ENCODE assay signal across 13 cellular contexts in genomic region chr6:170464524-170464979, GRCh38.
DNase-seq lines count a peak whose midpoint lies in the region; ATAC-seq, FAIRE-seq and TF ChIP-seq lines count a peak whose summit lies in the region.
"Had no signal": no experiment of that assay in that cellular context is flagged by ENCODE, and none has a peak within 500 bp of the region (broad histone marks: within the 10 kb centered on the region; RNA-seq: fewer than 3 reads in every experiment).

No MANE protein-coding gene starts in this region.

- H3K27ac Mint-ChIP-seq in stimulated activated memory B cell treated with anti-CD40 and anti-IgM and Interleukin-4, amounts not matched to agents 10 μg/mL and 1 μg/mL and 100 μg/mL, for 72 hours, result no peak overlapping the region

- peak; percentile 20 for FAIRE-seq in GM12891 (lab: Jason Lieb, UNC)

- H3K4me3 Mint-ChIP-seq in stimulated activated memory B cell treated with anti-CD40 and anti-IgM and Interleukin-4, amounts not matched to agents 10 μg/mL and 1 μg/mL and 100 μg/mL, for 72 hours, result no peak overlapping the region

- DNase-seq in GM12891 (ENCODE audit: insufficient read length, low spot score) (no peak), sciatic nerve (ENCODE audit: low spot score) (peak; percentile 30), GM19238 (ENCODE audit: insufficient read length, low spot score) (no peak), iPS-NIHi11 (ENCODE audit: low spot score) (no peak)
- peak; percentile 49 for DNase-seq in activated gamma-delta T cell treated with anti-CD3 and anti-CD28 coated beads, Interleukin-2, amount 50 U/mL, for 16 hours (ENCODE audit: low read depth)
- DNase-seq: activated CD4-positive, CD25-positive, alpha-beta regulatory T cell treated with anti-CD3 and anti-CD28 coated beads, Interleukin-2, amount 50 U/mL, for 72 hours; AML-193; cerebellar nuclear complex; hypothalamus; left colon; NCI-H446 treated with DMSO at 0.1 percent for 48 hours had no signal

- H3K9me3 Mint-ChIP-seq in stimulated activated memory B cell treated with anti-CD40 and anti-IgM and Interleukin-4, amounts not matched to agents 10 μg/mL and 1 μg/mL and 100 μg/mL, for 72 hours, result peaks cover 3% of the 10 kb centered on the region

- H3K27me3 Mint-ChIP-seq in stimulated activated memory B cell treated with anti-CD40 and anti-IgM and Interleukin-4, amounts not matched to agents 10 μg/mL and 1 μg/mL and 100 μg/mL, for 72 hours, result peaks cover 42% of the 10 kb centered on the region

- H3K4me1 Mint-ChIP-seq in stimulated activated memory B cell treated with anti-CD40 and anti-IgM and Interleukin-4, amounts not matched to agents 10 μg/mL and 1 μg/mL and 100 μg/mL, for 72 hours, result peaks cover 8% of the 10 kb centered on the region

- no peak for TF ChIP-seq POLR2A in GM12891 (IDR thresholded peaks at IDR 0.05; ENCODE audit: low read depth, low read length)

- intact Hi-C loops in sciatic nerve (cut with DNase I), result no loop called here

- no peaks in the 10 kb centered on the region for H3K36me3 Mint-ChIP-seq in stimulated activated memory B cell treated with anti-CD40 and anti-IgM and Interleukin-4, amounts not matched to agents 10 μg/mL and 1 μg/mL and 100 μg/mL, for 72 hours

- ATAC-seq in GM19351 (IDR thresholded peaks at IDR 0.05; ENCODE audit: unreplicated experiment) (peak; percentile 74), sciatic nerve (no peak)
- no peak for ATAC-seq in stimulated activated memory B cell treated with anti-CD40 and anti-IgM and Interleukin-4, amounts not matched to agents 10 μg/mL and 1 μg/mL and 100 μg/mL, for 72 hours
- ATAC-seq: left colon had no signal

TF ChIP-seq in GM12891, 5 proteins besides CTCF, POLR2A, EP300 and RAD21:
- TF ChIP-seq TAF1 (IDR thresholded peaks at IDR 0.05; ENCODE audit: low read depth, low read length) (no peak), POU2F2 (IDR thresholded peaks at IDR 0.05; ENCODE audit: low read depth, low read length) (no peak), SPI1 (IDR thresholded peaks at IDR 0.05; ENCODE audit: low read depth, low read length) (no peak), POLR2AphosphoS5 (IDR thresholded peaks at IDR 0.05; ENCODE audit: low read depth, low read length) (no peak), PAX5 (IDR thresholded peaks at IDR 0.05; ENCODE audit: insufficient read depth, low read length, severe bottlenecking) (no peak)
TF ChIP-seq in GM12891: peak in this region for 0.

Comparison
In these comparisons a context has a peak if more than half of its experiments do, and no peak if none do; other contexts are left out.
1. DNase-seq: peak in activated gamma-delta T cell treated with anti-CD3 and anti-CD28 coated beads, Interleukin-2, amount 50 U/mL, for 16 hours (single experiment) and sciatic nerve (single experiment); none in GM12891 (single experiment), GM19238 (single experiment) and iPS-NIHi11 (single experiment).